10 cellular contexts compared by ENCODE assay signal in the genomic region with DNA sequence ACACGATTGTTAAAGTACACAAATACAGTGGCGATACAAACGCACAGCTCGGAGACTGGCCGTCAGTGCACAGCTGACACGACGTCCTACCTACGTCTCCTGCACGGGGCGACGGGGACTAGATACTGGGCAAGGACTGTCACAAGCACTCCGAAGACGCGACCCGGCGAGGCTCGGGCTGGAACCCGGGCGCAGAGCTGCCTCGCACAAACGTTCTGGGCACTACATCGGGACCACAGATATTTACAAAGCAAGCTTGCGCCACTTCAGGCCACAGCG. TPM values are rescaled to one million over a fixed set of nuclear protein-coding genes. Genes with fewer than 3 reads are reported as not detected.
DNase-seq lines count a peak whose midpoint lies in the region; ATAC-seq, FAIRE-seq and TF ChIP-seq lines count a peak whose summit lies in the region.
"Had no signal": no experiment of that assay in that cellular context is flagged by ENCODE, and none has a peak within 500 bp of the region (broad histone marks: within the 10 kb centered on the region; RNA-seq: fewer than 3 reads in every experiment).

No MANE protein-coding gene starts in this region.

- H3K4me2 ChIP-seq in neuronal stem cell (ENCODE audit: insufficient read depth, low read length, poor library complexity, severe bottlenecking) = no peak overlapping the region

- H3K27me3 Mint-ChIP-seq in stimulated activated naive CD8-positive, alpha-beta T cell treated with anti-CD3 and anti-CD28 coated beads, Interleukin-15, Interleukin-2, amounts not matched to agents 100 ng/mL and 50 ng/mL, for 24 hours = no peaks in the 10 kb centered on the region

- H3K79me1 ChIP-seq in neuronal stem cell (ENCODE audit: low read depth, low read length) = peaks cover 21% of the 10 kb centered on the region

- H4K8ac ChIP-seq in neuronal stem cell (ENCODE audit: low read depth, low read length) = no peak overlapping the region

- H3K23ac ChIP-seq in neuronal stem cell (ENCODE audit: low read depth, low read length, poor library complexity) = peak overlapping the region; percentile 80

- H3K9ac ChIP-seq in neuronal stem cell (ENCODE audit: low read depth, low read length, poor library complexity) = no peak overlapping the region

- H3K4me3 ChIP-seq in dorsolateral prefrontal cortex = peak overlapping the region in 25 of 59 donors; percentile 1 to 34 (median 15)
- H3K4me3 ChIP-seq in neuronal stem cell (ENCODE audit: low read length in 2 of 2) = no peak overlapping the region

- no peak overlapping the region for H2AFZ ChIP-seq in neuronal stem cell (ENCODE audit: low read length)

- H3K18ac ChIP-seq in neuronal stem cell (ENCODE audit: low read length) = no peak overlapping the region

- no peak overlapping the region for H2BK120ac ChIP-seq in neuronal stem cell (ENCODE audit: low read depth, low read length)

- peaks cover 40% of the 10 kb centered on the region for H3K36me3 Mint-ChIP-seq in stimulated activated naive CD8-positive, alpha-beta T cell treated with anti-CD3 and anti-CD28 coated beads, Interleukin-15, Interleukin-2, amounts not matched to agents 100 ng/mL and 50 ng/mL, for 24 hours (ENCODE audit: low read depth)

- no peak for TF ChIP-seq CTCF in dorsolateral prefrontal cortex (IDR thresholded peaks at IDR 0.05 in 54 of 56, conservative IDR thresholded peaks at IDR 0.05 in 2 of 56; ENCODE audit: low read depth in 1 of 56, partially characterized antibody in 56 of 56)

- H3K9me3 ChIP-seq in neuronal stem cell (replicated peaks in 1 of 2; ENCODE audit: control insufficient read depth in 2 of 2, insufficient read depth in 1 of 2, low read depth in 1 of 2, low read length in 2 of 2) = peaks cover 0 to 2% of the 10 kb centered on the region in 2 donors

- FAIRE-seq in urothelium cell line (lab: Jason Lieb, UNC) = no peak
- FAIRE-seq: GM18507 had no signal

- peaks cover 56% of the 10 kb centered on the region for H3K4me1 Mint-ChIP-seq in stimulated activated naive CD8-positive, alpha-beta T cell treated with anti-CD3 and anti-CD28 coated beads, Interleukin-15, Interleukin-2, amounts not matched to agents 100 ng/mL and 50 ng/mL, for 24 hours (ENCODE audit: low read depth)

- no peak overlapping the region for H2BK12ac ChIP-seq in neuronal stem cell (ENCODE audit: low read length)

- peak overlapping the region; percentile 32 for H3K27ac Mint-ChIP-seq in stimulated activated naive CD8-positive, alpha-beta T cell treated with anti-CD3 and anti-CD28 coated beads, Interleukin-15, Interleukin-2, amounts not matched to agents 100 ng/mL and 50 ng/mL, for 24 hours

- H3K36me3 ChIP-seq in neuronal stem cell (replicated peaks in 1 of 2; ENCODE audit: control insufficient read depth in 2 of 2, insufficient read depth in 2 of 2, low read length in 2 of 2) = peaks cover 63 to 87% of the 10 kb centered on the region in 2 donors

- no peak overlapping the region for H3K4me3 Mint-ChIP-seq in stimulated activated naive CD8-positive, alpha-beta T cell treated with anti-CD3 and anti-CD28 coated beads, Interleukin-15, Interleukin-2, amounts not matched to agents 100 ng/mL and 50 ng/mL, for 24 hours

- H3K27me3 ChIP-seq in dorsolateral prefrontal cortex = no peaks in the 10 kb centered on the region
- H3K27me3 ChIP-seq in neuronal stem cell (ENCODE audit: control insufficient read depth in 3 of 3, insufficient read depth in 3 of 3, low read depth in 1 of 3, low read length in 3 of 3) = no peaks in the 10 kb centered on the region

- DNase-seq in stimulated activated naive CD8-positive, alpha-beta T cell treated with anti-CD3 and anti-CD28 coated beads, Interleukin-15, Interleukin-2, amounts not matched to agents 100 U/mL and 50 U/mL, for 24 hours = no peak
- DNase-seq in dorsolateral prefrontal cortex (no peak), neuronal stem cell (ENCODE audit: low spot score) (no peak), medulla oblongata (ENCODE audit: extremely low spot score) (no peak), urothelium cell line (ENCODE audit: low spot score) (no peak), AML-193 (lab: John Stamatoyannopoulos, UW) (no peak)
- DNase-seq: activated T-cell treated with anti-CD3 and anti-CD28 coated beads for 4 hours had no signal

- H3K4me1 ChIP-seq in neuronal stem cell (ENCODE audit: control insufficient read depth in 2 of 2, insufficient read depth in 1 of 2, low read depth in 1 of 2, low read length in 2 of 2) = no peaks in the 10 kb centered on the region

- H2AK5ac ChIP-seq in neuronal stem cell (ENCODE audit: low read depth, low read length) = no peak overlapping the region

- H3K14ac ChIP-seq in neuronal stem cell (ENCODE audit: low read length) = no peak overlapping the region

- no peak overlapping the region for H2BK15ac ChIP-seq in neuronal stem cell (ENCODE audit: low read length)

- intact Hi-C loops in dorsolateral prefrontal cortex (cut with DNase I) = loop anchor here (5.0 to 10.0 kb wide), 3 partner anchors 45 to 172 kb away; a partner anchor contains a TSS

- no peak overlapping the region for H3K4ac ChIP-seq in neuronal stem cell (ENCODE audit: low read length)

- H4K91ac ChIP-seq in neuronal stem cell (ENCODE audit: low read depth, low read length, poor library complexity) = no peak overlapping the region

- no CpG with 5 or more reads among the region's 24 CpGs for WGBS in neuronal stem cell (ENCODE audit: extremely low coverage in 2 of 2, insufficient read length in 2 of 2, insufficient replicate concordance in 1 of 2), 2 donors

- H3K9me3 Mint-ChIP-seq in stimulated activated naive CD8-positive, alpha-beta T cell treated with anti-CD3 and anti-CD28 coated beads, Interleukin-15, Interleukin-2, amounts not matched to agents 100 ng/mL and 50 ng/mL, for 24 hours = no peaks in the 10 kb centered on the region

- no peak overlapping the region for H2BK5ac ChIP-seq in neuronal stem cell (ENCODE audit: low read length)

- no peak for ATAC-seq in stimulated activated naive CD8-positive, alpha-beta T cell treated with anti-CD3 and anti-CD28 coated beads, Interleukin-15, Interleukin-2, amounts not matched to agents 100 U/mL and 50 U/mL, for 24 hours
- no peak for ATAC-seq in GM19328 (IDR thresholded peaks at IDR 0.05; ENCODE audit: unreplicated experiment)

- peak overlapping the region in 57 of 59 donors; percentile 23 to 90 (median 77) for H3K27ac ChIP-seq in dorsolateral prefrontal cortex
- no peak overlapping the region for H3K27ac ChIP-seq in neuronal stem cell (replicated peaks; ENCODE audit: low read length)

RNA-seq across cellular contexts. Expression of a gene that starts 13.8 kb away (rescaled TPM):
- total RNA-seq in dorsolateral prefrontal cortex = 10 to 100 TPM in 76 of 120 experiments, 1 to 10 TPM in 44; 4.8 to 45.0 (median 12.2) TPM
- polyA plus RNA-seq in neuronal stem cell (2013, experiment 1 of 2) = 3.5 TPM
- polyA plus RNA-seq in neuronal stem cell (2013, experiment 2 of 2) = 3.2 TPM

RNA-seq across cellular contexts. Expression of a gene that starts 30.0 kb away (rescaled TPM):
- 100 to 1,000 TPM in 17 of 120 experiments, 10 to 100 TPM in 103; 38.5 to 134 (median 72.6) TPM for total RNA-seq in dorsolateral prefrontal cortex
- 26.0 TPM for polyA plus RNA-seq in neuronal stem cell (2013, experiment 1 of 2)
- 24.0 TPM for polyA plus RNA-seq in neuronal stem cell (2013, experiment 2 of 2)

RNA-seq across cellular contexts. Expression of a gene that starts 30.9 kb away (rescaled TPM):
- total RNA-seq in dorsolateral prefrontal cortex = 100 to 1,000 TPM in 117 of 120 experiments, 10 to 100 TPM in 3; 96.2 to 160 (median 125) TPM
- 70.3 TPM for polyA plus RNA-seq in neuronal stem cell (2013, experiment 1 of 2)
- polyA plus RNA-seq in neuronal stem cell (2013, experiment 2 of 2) = 72.1 TPM
